In the genomic region with DNA sequence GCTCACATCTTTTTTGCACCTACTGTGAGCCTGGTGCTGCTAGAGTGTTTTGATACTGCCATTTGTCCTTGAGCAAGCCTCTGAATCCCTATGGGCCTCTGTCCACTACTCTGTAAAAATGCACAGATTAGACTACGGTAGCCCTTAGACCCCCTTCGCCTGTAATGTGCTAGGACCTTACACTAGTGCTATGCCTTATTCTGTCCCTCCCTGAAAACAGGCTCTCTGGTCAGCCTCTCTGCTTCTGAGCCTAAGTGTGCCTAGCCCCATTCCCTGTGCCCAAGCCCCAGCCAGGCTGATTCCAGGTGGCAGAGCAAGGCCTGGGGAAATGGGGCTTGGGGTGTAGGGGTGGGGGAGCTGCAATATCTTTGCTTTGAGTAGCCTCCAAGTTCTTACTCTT, we compare ENCODE assay signal across 3 cellular contexts.
TF ChIP-seq lines count a peak whose summit lies in the region.

No MANE protein-coding gene starts in this region.

TF ChIP-seq in SK-N-SH treated with all-trans-retinoic acid at 6 μM for 48 hours, 23 proteins besides CTCF, POLR2A, EP300 and RAD21 (continued from another document):
- TF ChIP-seq TCF4 (CRISPR knock-in tag; IDR thresholded peaks at IDR 0.05; ENCODE audit: borderline replicate concordance), result no peak
- TF ChIP-seq ZFP3 (CRISPR knock-in tag; IDR thresholded peaks at IDR 0.05), result no peak
- TF ChIP-seq CSRNP3 (CRISPR knock-in tag; IDR thresholded peaks at IDR 0.05), result no peak
- no peak for TF ChIP-seq ZC3H10 (CRISPR knock-in tag; IDR thresholded peaks at IDR 0.05)
- TF ChIP-seq ESRRG (CRISPR knock-in tag; IDR thresholded peaks at IDR 0.05), result no peak
- TF ChIP-seq ISL1 (CRISPR knock-in tag; IDR thresholded peaks at IDR 0.05), result no peak
- TF ChIP-seq, protein P1, sequence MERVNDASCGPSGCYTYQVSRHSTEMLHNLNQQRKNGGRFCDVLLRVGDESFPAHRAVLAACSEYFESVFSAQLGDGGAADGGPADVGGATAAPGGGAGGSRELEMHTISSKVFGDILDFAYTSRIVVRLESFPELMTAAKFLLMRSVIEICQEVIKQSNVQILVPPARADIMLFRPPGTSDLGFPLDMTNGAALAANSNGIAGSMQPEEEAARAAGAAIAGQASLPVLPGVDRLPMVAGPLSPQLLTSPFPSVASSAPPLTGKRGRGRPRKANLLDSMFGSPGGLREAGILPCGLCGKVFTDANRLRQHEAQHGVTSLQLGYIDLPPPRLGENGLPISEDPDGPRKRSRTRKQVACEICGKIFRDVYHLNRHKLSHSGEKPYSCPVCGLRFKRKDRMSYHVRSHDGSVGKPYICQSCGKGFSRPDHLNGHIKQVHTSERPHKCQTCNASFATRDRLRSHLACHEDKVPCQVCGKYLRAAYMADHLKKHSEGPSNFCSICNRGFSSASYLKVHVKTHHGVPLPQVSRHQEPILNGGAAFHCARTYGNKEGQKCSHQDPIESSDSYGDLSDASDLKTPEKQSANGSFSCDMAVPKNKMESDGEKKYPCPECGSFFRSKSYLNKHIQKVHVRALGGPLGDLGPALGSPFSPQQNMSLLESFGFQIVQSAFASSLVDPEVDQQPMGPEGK (CRISPR knock-in tag; IDR thresholded peaks at IDR 0.05; ENCODE audit: borderline replicate concordance), result no peak
- TF ChIP-seq CSDC2 (CRISPR knock-in tag; IDR thresholded peaks at IDR 0.05), result no peak
- TF ChIP-seq RARB (CRISPR knock-in tag; IDR thresholded peaks at IDR 0.05), result no peak
- TF ChIP-seq ZNF565 (CRISPR knock-in tag; conservative IDR thresholded peaks at IDR 0.05; ENCODE audit: low read depth), result no peak
- TF ChIP-seq OSR1 (CRISPR knock-in tag; IDR thresholded peaks at IDR 0.05), result no peak
- TF ChIP-seq PPARA (CRISPR knock-in tag; IDR thresholded peaks at IDR 0.05; ENCODE audit: borderline replicate concordance), result no peak
- no peak for TF ChIP-seq ZNF70 (CRISPR knock-in tag; IDR thresholded peaks at IDR 0.05)
- TF ChIP-seq, protein P2, sequence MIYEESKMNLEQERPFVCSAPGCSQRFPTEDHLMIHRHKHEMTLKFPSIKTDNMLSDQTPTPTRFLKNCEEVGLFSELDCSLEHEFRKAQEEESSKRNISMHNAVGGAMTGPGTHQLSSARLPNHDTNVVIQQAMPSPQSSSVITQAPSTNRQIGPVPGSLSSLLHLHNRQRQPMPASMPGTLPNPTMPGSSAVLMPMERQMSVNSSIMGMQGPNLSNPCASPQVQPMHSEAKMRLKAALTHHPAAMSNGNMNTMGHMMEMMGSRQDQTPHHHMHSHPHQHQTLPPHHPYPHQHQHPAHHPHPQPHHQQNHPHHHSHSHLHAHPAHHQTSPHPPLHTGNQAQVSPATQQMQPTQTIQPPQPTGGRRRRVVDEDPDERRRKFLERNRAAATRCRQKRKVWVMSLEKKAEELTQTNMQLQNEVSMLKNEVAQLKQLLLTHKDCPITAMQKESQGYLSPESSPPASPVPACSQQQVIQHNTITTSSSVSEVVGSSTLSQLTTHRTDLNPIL (CRISPR knock-in tag; IDR thresholded peaks at IDR 0.05; ENCODE audit: low read depth), result no peak

TF ChIP-seq in SK-N-SH, 30 proteins besides CTCF, POLR2A, EP300 and RAD21:
- TF ChIP-seq MXI1 (IDR thresholded peaks at IDR 0.05; ENCODE audit: low read depth, low read length), result no peak
- TF ChIP-seq SIN3A (IDR thresholded peaks at IDR 0.05; ENCODE audit: borderline replicate concordance, low read depth, low read length), result no peak
- no peak for TF ChIP-seq NRF1 (IDR thresholded peaks at IDR 0.05; ENCODE audit: low read depth, low read length)
- TF ChIP-seq FOXM1 (IDR thresholded peaks at IDR 0.05; ENCODE audit: low read depth), result no peak
- TF ChIP-seq MEF2A (IDR thresholded peaks at IDR 0.05; ENCODE audit: borderline replicate concordance, low read depth), result no peak
- TF ChIP-seq USF2 (IDR thresholded peaks at IDR 0.05; ENCODE audit: borderline replicate concordance, low read depth, low read length), result no peak
- TF ChIP-seq YY1 (IDR thresholded peaks at IDR 0.05; ENCODE audit: low read depth), result no peak
- TF ChIP-seq FOSL2 (IDR thresholded peaks at IDR 0.05; ENCODE audit: borderline replicate concordance, low read depth), result no peak
- no peak for TF ChIP-seq GABPA (IDR thresholded peaks at IDR 0.05; ENCODE audit: low read depth)
- TF ChIP-seq TEAD4 (IDR thresholded peaks at IDR 0.05; ENCODE audit: borderline replicate concordance, insufficient read depth), result no peak
- TF ChIP-seq JUND (IDR thresholded peaks at IDR 0.05), result no peak
- no peak for TF ChIP-seq GATA2 (CRISPR knock-in tag; IDR thresholded peaks at IDR 0.05)
- TF ChIP-seq TCF12 (IDR thresholded peaks at IDR 0.05), result no peak
- TF ChIP-seq USF1 (IDR thresholded peaks at IDR 0.05; ENCODE audit: borderline replicate concordance, low read depth), result no peak
- TF ChIP-seq RXRA (IDR thresholded peaks at IDR 0.05; ENCODE audit: borderline replicate concordance, low read depth), result no peak
- TF ChIP-seq, protein P3, sequence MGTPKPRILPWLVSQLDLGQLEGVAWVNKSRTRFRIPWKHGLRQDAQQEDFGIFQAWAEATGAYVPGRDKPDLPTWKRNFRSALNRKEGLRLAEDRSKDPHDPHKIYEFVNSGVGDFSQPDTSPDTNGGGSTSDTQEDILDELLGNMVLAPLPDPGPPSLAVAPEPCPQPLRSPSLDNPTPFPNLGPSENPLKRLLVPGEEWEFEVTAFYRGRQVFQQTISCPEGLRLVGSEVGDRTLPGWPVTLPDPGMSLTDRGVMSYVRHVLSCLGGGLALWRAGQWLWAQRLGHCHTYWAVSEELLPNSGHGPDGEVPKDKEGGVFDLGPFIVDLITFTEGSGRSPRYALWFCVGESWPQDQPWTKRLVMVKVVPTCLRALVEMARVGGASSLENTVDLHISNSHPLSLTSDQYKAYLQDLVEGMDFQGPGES (IDR thresholded peaks at IDR 0.05; ENCODE audit: low read depth, low read length), result no peak
- TF ChIP-seq POLR2AphosphoS5 (IDR thresholded peaks at IDR 0.05; ENCODE audit: low read depth, low read length), result no peak
- TF ChIP-seq ELF1 (IDR thresholded peaks at IDR 0.05), result no peak

TF ChIP-seq in GM12891, 5 proteins besides CTCF, POLR2A, EP300 and RAD21:
- no peak for TF ChIP-seq POU2F2 (IDR thresholded peaks at IDR 0.05; ENCODE audit: low read depth, low read length)
- TF ChIP-seq POLR2AphosphoS5 (IDR thresholded peaks at IDR 0.05; ENCODE audit: low read depth, low read length), result no peak
- no peak for TF ChIP-seq SPI1 (IDR thresholded peaks at IDR 0.05; ENCODE audit: low read depth, low read length)
- no peak for TF ChIP-seq PAX5 (IDR thresholded peaks at IDR 0.05; ENCODE audit: insufficient read depth, low read length, severe bottlenecking)
- no peak for TF ChIP-seq TAF1 (IDR thresholded peaks at IDR 0.05; ENCODE audit: low read depth, low read length)
